In genomic region chr16:67110136-67110847, GRCh38 we compare ENCODE assay signal across 8 cellular contexts. TPM values are rescaled to one million over a fixed set of nuclear protein-coding genes. Genes with fewer than 3 reads are reported as not detected.
DNase-seq lines count a peak whose midpoint lies in the region; ATAC-seq and TF ChIP-seq lines count a peak whose summit lies in the region.

No MANE protein-coding gene starts in this region.

- H3K9me3 Mint-ChIP-seq in activated naive CD4-positive, alpha-beta T cell treated with anti-CD3 and anti-CD28 coated beads, Interleukin-2, amount 10 ng/mL, durations not matched to agents 7 days and 5 days, result no peaks in the 10 kb centered on the region
- H3K9me3 Mint-ChIP-seq in activated CD8-positive, alpha-beta T cell treated with anti-CD3 and anti-CD28 coated beads for 36 hours, result no peaks in the 10 kb centered on the region

- no peak for DNase-seq in activated naive CD4-positive, alpha-beta T cell treated with anti-CD3 and anti-CD28 coated beads, Interleukin-2, amount 10 ng/mL, durations not matched to agents 7 days and 5 days
- DNase-seq in activated naive CD4-positive, alpha-beta T cell treated with anti-CD3 and anti-CD28 coated beads, Interleukin-2, amount 50 U/mL, for 16 hours, result no peak
- DNase-seq in activated CD8-positive, alpha-beta T cell treated with anti-CD3 and anti-CD28 coated beads for 36 hours, result peak; percentile 23
- DNase-seq in HCEC 1CT, result no peak

- peaks cover 36% of the 10 kb centered on the region for H3K4me1 Mint-ChIP-seq in activated naive CD4-positive, alpha-beta T cell treated with anti-CD3 and anti-CD28 coated beads, Interleukin-2, amount 10 ng/mL, durations not matched to agents 7 days and 5 days
- H3K4me1 Mint-ChIP-seq in activated CD8-positive, alpha-beta T cell treated with anti-CD3 and anti-CD28 coated beads for 36 hours (ENCODE audit: low read depth), result peaks cover 29% of the 10 kb centered on the region

- H3K4me3 Mint-ChIP-seq in activated naive CD4-positive, alpha-beta T cell treated with anti-CD3 and anti-CD28 coated beads, Interleukin-2, amount 10 ng/mL, durations not matched to agents 7 days and 5 days, result peak overlapping the region; percentile 96
- H3K4me3 Mint-ChIP-seq in activated CD8-positive, alpha-beta T cell treated with anti-CD3 and anti-CD28 coated beads for 36 hours, result peak overlapping the region; percentile 95

- H3K27me3 ChIP-seq in HUES64 (ENCODE audit: insufficient read depth, low read length) (no peaks in the 10 kb centered on the region), skeletal muscle tissue (ENCODE audit: control insufficient read depth in 3 of 3, insufficient read depth in 3 of 3, low read length in 3 of 3) (no peaks in the 10 kb centered on the region)

- H3K27ac ChIP-seq in HUES64 (ENCODE audit: low read depth, low read length) (no peak overlapping the region), skeletal muscle tissue (ENCODE audit: low read depth, low read length) (peak overlapping the region; percentile 64)

- H3K9ac ChIP-seq in HUES64 (ENCODE audit: low read depth, low read length) (peak overlapping the region; percentile 66), skeletal muscle tissue (ENCODE audit: low read depth in 1 of 3, low read length in 3 of 3) (peak overlapping the region; percentile 93 to 98 (median 96))

- TF ChIP-seq CTCF in activated CD8-positive, alpha-beta T cell treated with anti-CD3 and anti-CD28 coated beads for 36 hours (IDR thresholded peaks at IDR 0.05), result no peak

- no peaks in the 10 kb centered on the region for H3K9me3 ChIP-seq in HUES64 (ENCODE audit: insufficient read depth, low read depth, low read length)
- no peaks in the 10 kb centered on the region for H3K9me3 ChIP-seq in skeletal muscle tissue (ENCODE audit: control insufficient read depth in 3 of 3, low read length in 3 of 3)

- WGBS in HUES64, result 9% methylated on average over 27 of the region's 27 CpGs

- POLR2A ChIA-PET in activated CD8-positive, alpha-beta T cell treated with anti-CD3 and anti-CD28 coated beads for 36 hours (lab: Charles Lee), result interaction anchor here (1.3 to 1.6 kb wide), 4 partner anchors 47 to 96 kb away, joined by 3 to 5 read pairs (median 4); no protein-coding TSS in a partner anchor

- H3K27me3 Mint-ChIP-seq in activated naive CD4-positive, alpha-beta T cell treated with anti-CD3 and anti-CD28 coated beads, Interleukin-2, amount 10 ng/mL, durations not matched to agents 7 days and 5 days, result peaks cover 3% of the 10 kb centered on the region
- no peaks in the 10 kb centered on the region for H3K27me3 Mint-ChIP-seq in activated CD8-positive, alpha-beta T cell treated with anti-CD3 and anti-CD28 coated beads for 36 hours

- peak overlapping the region; percentile 63 for H3K27ac Mint-ChIP-seq in activated naive CD4-positive, alpha-beta T cell treated with anti-CD3 and anti-CD28 coated beads, Interleukin-2, amount 10 ng/mL, durations not matched to agents 7 days and 5 days
- peak overlapping the region; percentile 41 for H3K27ac Mint-ChIP-seq in activated CD8-positive, alpha-beta T cell treated with anti-CD3 and anti-CD28 coated beads for 36 hours

- peak; percentile 3 for ATAC-seq in activated CD8-positive, alpha-beta T cell treated with anti-CD3 and anti-CD28 coated beads for 36 hours
- ATAC-seq in HG02623 (IDR thresholded peaks at IDR 0.05; ENCODE audit: unreplicated experiment), result no peak

- CTCF ChIA-PET in activated naive CD4-positive, alpha-beta T cell treated with anti-CD3 and anti-CD28 coated beads, Interleukin-2, amount 10 ng/mL, durations not matched to agents 7 days and 5 days (lab: Charles Lee), result interaction anchor here (0.8 to 1.7 kb wide), 5 partner anchors 31 to 163 kb away, joined by 3 read pairs; no protein-coding TSS in a partner anchor
- CTCF ChIA-PET in activated CD8-positive, alpha-beta T cell treated with anti-CD3 and anti-CD28 coated beads for 36 hours (lab: Charles Lee), result interaction anchor here (0.8 to 2.2 kb wide), 5 partner anchors 11 to 156 kb away, joined by 3 to 8 read pairs (median 5); no protein-coding TSS in a partner anchor

- H3K36me3 ChIP-seq in HUES64 (ENCODE audit: insufficient read depth, low read length) (no peaks in the 10 kb centered on the region), skeletal muscle tissue (ENCODE audit: control insufficient read depth in 3 of 3, insufficient read depth in 3 of 3, low read length in 3 of 3) (peaks cover 3 to 8% (median 4%) of the 10 kb centered on the region in 3 donors)

- 0 out of 2 replicates have a peak, but pooled peaks cover 3% of the 10 kb centered on the region for H3K4me1 ChIP-seq in HUES64 (ENCODE audit: insufficient read depth, low read length)
- peaks cover 20 to 34% (median 26%) of the 10 kb centered on the region in 3 donors for H3K4me1 ChIP-seq in skeletal muscle tissue (ENCODE audit: control insufficient read depth in 3 of 3, insufficient read depth in 3 of 3, low read length in 3 of 3)

- peaks cover 3% of the 10 kb centered on the region for H3K36me3 Mint-ChIP-seq in activated naive CD4-positive, alpha-beta T cell treated with anti-CD3 and anti-CD28 coated beads, Interleukin-2, amount 10 ng/mL, durations not matched to agents 7 days and 5 days
- H3K36me3 Mint-ChIP-seq in activated CD8-positive, alpha-beta T cell treated with anti-CD3 and anti-CD28 coated beads for 36 hours (ENCODE audit: low read depth), result peaks cover 6% of the 10 kb centered on the region

- intact Hi-C loops in activated CD8-positive, alpha-beta T cell treated with anti-CD3 and anti-CD28 coated beads for 36 hours (cut with micrococcal nuclease), result loop anchor here (5.0 kb wide), 1 partner anchor 93 kb away; no protein-coding TSS in a partner anchor

- H3K4me3 ChIP-seq in HUES64 (ENCODE audit: low read length) (peak overlapping the region; percentile 87), iPS-11a (ENCODE audit: low read depth, low read length) (peak overlapping the region; percentile 97), skeletal muscle tissue (ENCODE audit: low read length in 3 of 3) (peak overlapping the region; percentile 74 to 97 (median 96))

RNA-seq across cellular contexts. Expression of gene PHAF1, which starts 0.6 kb away (rescaled TPM):
- polyA plus RNA-seq in HUES64 (2013, experiment 1 of 2), result 16.7 TPM
- polyA plus RNA-seq in HUES64 (2013, experiment 2 of 2), result 14.8 TPM
- 10 to 100 TPM; 11.3 to 14.0 TPM for total RNA-seq in activated CD8-positive, alpha-beta T cell treated with anti-CD3 and anti-CD28 coated beads for 36 hours
- 17.7 TPM for total RNA-seq in skeletal muscle tissue

RNA-seq across cellular contexts. Expression of gene B3GNT9, which starts 40.5 kb away (rescaled TPM):
- polyA plus RNA-seq in HUES64 (2013, experiment 1 of 2), result 2.2 TPM
- polyA plus RNA-seq in HUES64 (2013, experiment 2 of 2), result 2.9 TPM
- total RNA-seq in activated CD8-positive, alpha-beta T cell treated with anti-CD3 and anti-CD28 coated beads for 36 hours, result 1 to 10 TPM; 2.1 to 2.5 TPM
- total RNA-seq in skeletal muscle tissue, result 7.8 TPM

RNA-seq across cellular contexts. Expression of gene TRADD, which starts 49.4 kb away (rescaled TPM):
- polyA plus RNA-seq in HUES64 (2013, experiment 1 of 2), result 0.60 TPM
- 0.57 TPM for polyA plus RNA-seq in HUES64 (2013, experiment 2 of 2)
- 10 to 100 TPM; 28.4 to 31.2 TPM for total RNA-seq in activated CD8-positive, alpha-beta T cell treated with anti-CD3 and anti-CD28 coated beads for 36 hours
- total RNA-seq in skeletal muscle tissue, result 6.3 TPM

RNA-seq across cellular contexts. Expression of gene FBXL8, which starts 49.5 kb away (rescaled TPM):
- not detected for polyA plus RNA-seq in HUES64 (2013, experiment 1 of 2)
- polyA plus RNA-seq in HUES64 (2013, experiment 2 of 2), result 0.63 TPM
- total RNA-seq in activated CD8-positive, alpha-beta T cell treated with anti-CD3 and anti-CD28 coated beads for 36 hours, result 10 to 100 TPM; 27.1 to 28.6 TPM
- total RNA-seq in skeletal muscle tissue, result 1.6 TPM

RNA-seq across cellular contexts. Expression of gene HSF4, which starts 54.3 kb away (rescaled TPM):
- 0.30 TPM for polyA plus RNA-seq in HUES64 (2013, experiment 1 of 2)
- not detected for polyA plus RNA-seq in HUES64 (2013, experiment 2 of 2)
- total RNA-seq in activated CD8-positive, alpha-beta T cell treated with anti-CD3 and anti-CD28 coated beads for 36 hours, result 10 to 100 TPM; 56.0 to 73.3 TPM
- 3.7 TPM for total RNA-seq in skeletal muscle tissue
